29 cellular contexts compared by ENCODE assay signal in the genomic region with DNA sequence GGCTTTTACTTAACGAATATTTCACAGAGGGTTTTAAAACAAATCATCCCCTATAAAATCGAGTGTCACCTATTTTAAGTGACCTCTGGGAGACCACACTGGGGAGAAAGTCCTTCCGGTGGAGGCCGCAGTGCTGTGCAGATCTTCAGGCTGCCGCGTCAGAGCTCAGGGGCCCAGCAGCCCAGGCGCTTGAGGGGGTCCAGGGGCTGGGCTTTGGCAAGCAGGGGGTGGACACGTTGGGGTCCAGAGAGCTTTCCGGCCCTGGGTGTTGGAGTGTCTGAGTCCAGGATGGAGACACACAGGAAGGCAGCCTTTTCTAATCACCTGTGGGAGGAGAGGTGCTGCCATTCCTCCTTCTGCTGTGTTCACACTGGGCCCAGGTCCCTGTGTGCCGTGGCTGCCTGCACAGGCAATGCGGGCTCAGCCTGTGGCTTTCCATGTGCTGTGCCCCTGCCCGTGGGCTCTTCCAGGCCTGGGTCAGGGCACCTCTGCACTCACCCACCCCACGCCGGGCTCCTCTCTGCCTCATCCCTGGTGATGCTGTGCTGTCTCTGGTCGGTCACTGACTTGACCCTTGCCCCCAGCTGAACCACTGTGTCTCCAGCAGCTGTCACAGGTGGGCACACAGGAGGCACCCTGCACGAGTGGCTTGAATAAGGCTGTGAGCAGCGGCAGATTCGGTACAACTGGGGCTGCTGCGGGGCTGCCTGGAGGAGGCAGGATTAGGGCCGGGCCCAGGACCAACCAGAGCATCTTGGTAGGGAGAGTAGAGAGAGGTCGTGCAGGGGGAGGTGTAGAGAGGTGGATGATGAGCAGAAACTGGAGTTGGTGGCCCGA. TPM values are rescaled to one million over a fixed set of nuclear protein-coding genes. Genes with fewer than 3 reads are reported as not detected.
A peak's percentile ranks its signal among the peaks of the same experiment; 100 is the strongest.
DNase-seq lines count a peak whose midpoint lies in the region; ATAC-seq, FAIRE-seq and TF ChIP-seq lines count a peak whose summit lies in the region.
"Had no signal": no experiment of that assay in that cellular context is flagged by ENCODE, and none has a peak within 500 bp of the region (broad histone marks: within the 10 kb centered on the region; RNA-seq: fewer than 3 reads in every experiment).

No MANE protein-coding gene starts in this region.

- H3K27me3 Mint-ChIP-seq in activated naive CD4-positive, alpha-beta T cell treated with anti-CD3 and anti-CD28 coated beads, Interleukin-2, amount 50 U/mL, for 24 hours, result no peaks in the 10 kb centered on the region
- H3K27me3 Mint-ChIP-seq in central memory CD8-positive, alpha-beta T cell, result peaks cover 3% of the 10 kb centered on the region
- H3K27me3 Mint-ChIP-seq: activated naive CD8-positive, alpha-beta T cell; stimulated activated naive CD8-positive, alpha-beta T cell treated with anti-CD3 and anti-CD28 coated beads, Interleukin-15, Interleukin-2, amounts not matched to agents 100 ng/mL and 50 ng/mL, for 24 hours had no signal

- intact Hi-C loops in mucosa of descending colon (cut with DNase I, micrococcal nuclease) (no loop called here), vagina (cut with DNase I) (loop anchor here (10.0 kb wide), 1 partner anchor 125 kb away; no protein-coding TSS in a partner anchor)

- H3K36me3 Mint-ChIP-seq in activated naive CD4-positive, alpha-beta T cell treated with anti-CD3 and anti-CD28 coated beads, Interleukin-2, amount 50 U/mL, for 24 hours, result no peaks in the 10 kb centered on the region
- H3K36me3 Mint-ChIP-seq in central memory CD8-positive, alpha-beta T cell (ENCODE audit: insufficient read depth), result no peaks in the 10 kb centered on the region
- H3K36me3 Mint-ChIP-seq: activated naive CD8-positive, alpha-beta T cell; IgD-negative memory B cell had no signal

- H3K4me1 Mint-ChIP-seq in activated naive CD4-positive, alpha-beta T cell treated with anti-CD3 and anti-CD28 coated beads, Interleukin-2, amount 50 U/mL, for 24 hours, result peaks cover 3% of the 10 kb centered on the region
- H3K4me1 Mint-ChIP-seq in central memory CD8-positive, alpha-beta T cell, result no peaks in the 10 kb centered on the region
- H3K4me1 Mint-ChIP-seq: IgD-negative memory B cell had no signal

- WGBS in small intestine, 3 donors, result 78 to 79% (median 78%) methylated on average over 22 of the region's 22 CpGs

- peak overlapping the region; percentile 59 for H3K27ac Mint-ChIP-seq in activated naive CD4-positive, alpha-beta T cell treated with anti-CD3 and anti-CD28 coated beads, Interleukin-2, amount 50 U/mL, for 24 hours
- peak overlapping the region; percentile 16 for H3K27ac Mint-ChIP-seq in central memory CD8-positive, alpha-beta T cell (ENCODE audit: low read depth)
- H3K27ac Mint-ChIP-seq: activated naive CD8-positive, alpha-beta T cell; activated T-helper 1 cell treated with anti-CD3 and anti-CD28 coated beads, Interleukin-12 subunit alpha, Interleukin-12 subunit beta, Interleukin-2, Interleukin-4 antibody, amounts not matched to agents 30 ng/mL and 10 ng/mL and 1 ng/mL, durations not matched to agents 14 hours and 24 hours and 36 hours; IgD-negative memory B cell; stimulated activated naive CD8-positive, alpha-beta T cell treated with anti-CD3 and anti-CD28 coated beads, Interleukin-15, Interleukin-2, amounts not matched to agents 100 ng/mL and 50 ng/mL, for 24 hours had no signal

- no peaks in the 10 kb centered on the region for H3K9me3 Mint-ChIP-seq in activated naive CD4-positive, alpha-beta T cell treated with anti-CD3 and anti-CD28 coated beads, Interleukin-2, amount 50 U/mL, for 24 hours
- H3K9me3 Mint-ChIP-seq in central memory CD8-positive, alpha-beta T cell, result no peaks in the 10 kb centered on the region
- H3K9me3 Mint-ChIP-seq: activated T-helper 1 cell treated with anti-CD3 and anti-CD28 coated beads, Interleukin-12 subunit alpha, Interleukin-12 subunit beta, Interleukin-2, Interleukin-4 antibody, amounts not matched to agents 30 ng/mL and 10 ng/mL and 1 ng/mL, durations not matched to agents 14 hours and 24 hours and 36 hours; IgD-negative memory B cell; stimulated activated naive CD8-positive, alpha-beta T cell treated with anti-CD3 and anti-CD28 coated beads, Interleukin-15, Interleukin-2, amounts not matched to agents 100 ng/mL and 50 ng/mL, for 24 hours had no signal

- no peak for ATAC-seq in central memory CD8-positive, alpha-beta T cell (replicated peaks; ENCODE audit: extremely low read depth, poor library complexity, severe bottlenecking)
- ATAC-seq in mucosa of descending colon (no peak), HG03571 (IDR thresholded peaks at IDR 0.05; ENCODE audit: unreplicated experiment) (no peak)
- ATAC-seq: left lung had no signal

- FAIRE-seq in small intestine (lab: Jason Lieb, UNC), result no peak
- FAIRE-seq: A204.1, colon, GM19239, H1 had no signal

- no peak for TF ChIP-seq POLR2A in vagina (IDR thresholded peaks at IDR 0.05)

- H3K27me3 ChIP-seq in vagina (no peaks in the 10 kb centered on the region), small intestine (ENCODE audit: control insufficient read depth in 2 of 2, insufficient read depth in 2 of 2, low read length in 2 of 2) (no peaks in the 10 kb centered on the region)
- H3K27me3 ChIP-seq: BE2C, left lung, neutrophil, Peyer's patch, thyroid gland had no signal

- H3K9me3 ChIP-seq in mucosa of descending colon, result no peaks in the 10 kb centered on the region
- no peaks in the 10 kb centered on the region for H3K9me3 ChIP-seq in vagina
- no peaks in the 10 kb centered on the region for H3K9me3 ChIP-seq in small intestine (ENCODE audit: control insufficient read depth, low read depth)
- H3K9me3 ChIP-seq: BE2C, left lung, neutrophil, Peyer's patch, thyroid gland had no signal

- H3K4me1 ChIP-seq in mucosa of descending colon (ENCODE audit: low read depth), result no peaks in the 10 kb centered on the region
- peaks cover 81% of the 10 kb centered on the region for H3K4me1 ChIP-seq in vagina
- H3K4me1 ChIP-seq in small intestine (ENCODE audit: control insufficient read depth in 2 of 2, insufficient read depth in 1 of 2, low read depth in 1 of 2, low read length in 1 of 2), result no peaks in the 10 kb centered on the region

- peak overlapping the region; percentile 89 for H3K27ac ChIP-seq in vagina
- no peak overlapping the region for H3K27ac ChIP-seq in small intestine (ENCODE audit: low read depth in 1 of 2, low read length in 1 of 2)
- H3K27ac ChIP-seq: left lung, neutrophil, thyroid gland had no signal

- no peak overlapping the region for H3K4me3 ChIP-seq in mucosa of descending colon
- no peak overlapping the region for H3K4me3 ChIP-seq in vagina
- no peak overlapping the region for H3K4me3 ChIP-seq in small intestine (ENCODE audit: low read depth in 1 of 2, low read length in 2 of 2)
- H3K4me3 ChIP-seq: left lung, Peyer's patch, thyroid gland had no signal

- TF ChIP-seq CTCF in mucosa of descending colon (IDR thresholded peaks at IDR 0.05), result no peak
- no peak for TF ChIP-seq CTCF in vagina (IDR thresholded peaks at IDR 0.05)

- H3K36me3 ChIP-seq in mucosa of descending colon (ENCODE audit: low read depth), result no peaks in the 10 kb centered on the region
- H3K36me3 ChIP-seq in vagina, result no peaks in the 10 kb centered on the region
- H3K36me3 ChIP-seq in small intestine (ENCODE audit: control insufficient read depth in 2 of 2, insufficient read depth in 2 of 2, low read length in 2 of 2), result no peaks in the 10 kb centered on the region
- H3K36me3 ChIP-seq: BE2C, left lung, neutrophil, Peyer's patch, thyroid gland had no signal

- H3K4me3 Mint-ChIP-seq in activated naive CD4-positive, alpha-beta T cell treated with anti-CD3 and anti-CD28 coated beads, Interleukin-2, amount 50 U/mL, for 24 hours, result no peak overlapping the region
- no peak overlapping the region for H3K4me3 Mint-ChIP-seq in central memory CD8-positive, alpha-beta T cell
- H3K4me3 Mint-ChIP-seq: activated naive CD8-positive, alpha-beta T cell; activated T-helper 1 cell treated with anti-CD3 and anti-CD28 coated beads, Interleukin-12 subunit alpha, Interleukin-12 subunit beta, Interleukin-2, Interleukin-4 antibody, amounts not matched to agents 30 ng/mL and 10 ng/mL and 1 ng/mL, durations not matched to agents 14 hours and 24 hours and 36 hours; IgD-negative memory B cell; stimulated activated naive CD8-positive, alpha-beta T cell treated with anti-CD3 and anti-CD28 coated beads, Interleukin-15, Interleukin-2, amounts not matched to agents 100 ng/mL and 50 ng/mL, for 24 hours had no signal

- DNase-seq in activated naive CD4-positive, alpha-beta T cell treated with anti-CD3 and anti-CD28 coated beads, Interleukin-2, amount 50 U/mL, for 16 hours, result no peak
- DNase-seq in central memory CD8-positive, alpha-beta T cell (ENCODE audit: low spot score in 2 of 2), result no peak
- peak in 2 of 3 donors; percentile 5 to 26 for DNase-seq in mucosa of descending colon
- DNase-seq in vagina (ENCODE audit: extremely low spot score in 2 of 2), result no peak
- DNase-seq in small intestine, result no peak
- no peak for DNase-seq in SHP77 (lab: John Stamatoyannopoulos, UW)
- DNase-seq: activated CD4-positive, alpha-beta T cell treated with anti-CD3 and anti-CD28 coated beads, Interleukin-2, amount 50 U/mL, for 1 hour; BE2C; COR-L47; NCI-H1417 treated with DMSO at 0.1 percent for 48 hours; NCI-H510A treated with DMSO at 0.1 percent for 48 hours; NK-92 treated with Interleukin-12 subunit alpha and Interleukin-12 subunit beta, amount 100 ng/mL, for 24 hours; Peyer's patch; thyroid gland had no signal

RNA-seq across cellular contexts. Expression of a gene that starts 10.0 kb away (rescaled TPM):
- total RNA-seq in mucosa of descending colon, result 10 to 100 TPM in 1 of 3 donors, 1 to 10 TPM in 2; 2.5 to 18.5 (median 4.2) TPM
- 33.1 TPM for total RNA-seq in vagina
- 10 to 100 TPM in 1 of 3 donors, 1 to 10 TPM in 1, under 1 TPM in 1; 0.67 to 13.2 (median 3.8) TPM for polyA plus RNA-seq in small intestine
- total RNA-seq: activated T-helper 1 cell treated with anti-CD3 and anti-CD28 coated beads, Interleukin-12 subunit alpha, Interleukin-12 subunit beta, Interleukin-2, Interleukin-4 antibody, amounts not matched to agents 30 ng/mL and 10 ng/mL and 1 ng/mL, durations not matched to agents 14 hours and 24 hours and 36 hours; MCF 10A; SK-MEL-5; T-helper 2 cell treated with Interferon-gamma antibody and Interleukin-4, amounts not matched to agents 100 ng/mL and 5 ng/mL, for 36 hours had no signal
- polyA plus RNA-seq: IgD-negative memory B cell had no signal

Comparison
In these comparisons a context has a peak if more than half of its experiments do, and no peak if none do; other contexts are left out.
1. DNase-seq: peak in mucosa of descending colon (2 of 3); none in activated naive CD4-positive, alpha-beta T cell treated with anti-CD3 and anti-CD28 coated beads, Interleukin-2, amount 50 U/mL, for 16 hours (single experiment), central memory CD8-positive, alpha-beta T cell (0 of 2), vagina (0 of 2), small intestine (single experiment) and SHP77 (0 of 2).